1 cellular context compared by ENCODE assay signal in genomic region chr2:3630631-3631030, GRCh38.
TF ChIP-seq lines count a peak whose summit lies in the region.

No MANE protein-coding gene starts in this region.

TF ChIP-seq in K562, 482 proteins besides CTCF, POLR2A, EP300 and RAD21:
- TF ChIP-seq ZBED1 (IDR thresholded peaks at IDR 0.05) (no peak), CUX1 (CRISPR knock-in tag; IDR thresholded peaks at IDR 0.05) (no peak), ZSCAN29 (IDR thresholded peaks at IDR 0.05) (no peak), KAT8 (IDR thresholded peaks at IDR 0.05; ENCODE audit: low read depth) (no peak), ZNF143 (CRISPR knock-in tag; IDR thresholded peaks at IDR 0.05) (no peak), NFIC (IDR thresholded peaks at IDR 0.05) (peak; percentile 16), ZBTB5 (IDR thresholded peaks at IDR 0.05) (no peak), ILF3 (IDR thresholded peaks at IDR 0.05; ENCODE audit: borderline replicate concordance) (no peak)
- TF ChIP-seq, protein P1, sequence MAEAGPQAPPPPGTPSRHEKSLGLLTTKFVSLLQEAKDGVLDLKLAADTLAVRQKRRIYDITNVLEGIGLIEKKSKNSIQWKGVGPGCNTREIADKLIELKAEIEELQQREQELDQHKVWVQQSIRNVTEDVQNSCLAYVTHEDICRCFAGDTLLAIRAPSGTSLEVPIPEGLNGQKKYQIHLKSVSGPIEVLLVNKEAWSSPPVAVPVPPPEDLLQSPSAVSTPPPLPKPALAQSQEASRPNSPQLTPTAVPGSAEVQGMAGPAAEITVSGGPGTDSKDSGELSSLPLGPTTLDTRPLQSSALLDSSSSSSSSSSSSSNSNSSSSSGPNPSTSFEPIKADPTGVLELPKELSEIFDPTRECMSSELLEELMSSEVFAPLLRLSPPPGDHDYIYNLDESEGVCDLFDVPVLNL (CRISPR knock-in tag; IDR thresholded peaks at IDR 0.05; ENCODE audit: low read depth) = no peak
